In genomic region chr1:230701434-230701833, GRCh38 we compare ENCODE assay signal across 25 cellular contexts. TPM values are rescaled to one million over a fixed set of nuclear protein-coding genes. Genes with fewer than 3 reads are reported as not detected.
"Had no signal": no experiment of that assay in that cellular context is flagged by ENCODE, and none has a peak within 500 bp of the region (broad histone marks: within the 10 kb centered on the region; RNA-seq: fewer than 3 reads in every experiment).

No MANE protein-coding gene starts in this region.

- H3K27ac Mint-ChIP-seq: endodermal cell; natural killer cell treated with Interleukin-12 subunit alpha and Interleukin-12 subunit beta and Interleukin-15 and Interleukin-18, amount 100 ng/mL, for 72 hours had no signal

- H2AFZ ChIP-seq: neural progenitor cell had no signal

- H3K27ac ChIP-seq: colonic mucosa, heart left ventricle, neural progenitor cell, pancreas, psoas muscle, sigmoid colon, skin epidermis, tibial artery, upper lobe of left lung, uterus had no signal

- DNase-seq: colonic mucosa; dermis blood vessel endothelial cell; endodermal cell; erythroblast; foreskin melanocyte; heart left ventricle; occipital lobe; pancreas; psoas muscle; sigmoid colon; stimulated activated CD4-positive, alpha-beta T cell treated with anti-CD3 and anti-CD28 coated beads, Interleukin-2, amount 100 ng/mL, for 24 hours; stimulated activated CD4-positive, alpha-beta T cell treated with anti-CD3 and anti-CD28 coated beads, Interleukin-4, amount 100 ng/mL, for 4 hours; stimulated activated naive CD4-positive, alpha-beta T cell; tibial artery; upper lobe of left lung; uterus had no signal

- H3K9me3 ChIP-seq: colonic mucosa, heart left ventricle, pancreas, psoas muscle, sigmoid colon, tibial artery, upper lobe of left lung, uterus had no signal

- H3K4me3 Mint-ChIP-seq: endodermal cell; natural killer cell treated with Interleukin-12 subunit alpha and Interleukin-12 subunit beta and Interleukin-15 and Interleukin-18, amount 100 ng/mL, for 72 hours; neural progenitor cell had no signal

- ATAC-seq: heart left ventricle; natural killer cell treated with Interleukin-12 subunit alpha and Interleukin-12 subunit beta and Interleukin-15 and Interleukin-18, amount 100 ng/mL, for 72 hours; pancreas; psoas muscle had no signal

- H3K36me3 Mint-ChIP-seq: natural killer cell treated with Interleukin-12 subunit alpha and Interleukin-12 subunit beta and Interleukin-15 and Interleukin-18, amount 100 ng/mL, for 72 hours; neural progenitor cell had no signal

- FAIRE-seq: endothelial cell of umbilical vein, pancreas had no signal

- H3K4me3 ChIP-seq: colonic mucosa, heart left ventricle, neural progenitor cell, pancreas, psoas muscle, sigmoid colon, skin epidermis, tibial artery, upper lobe of left lung, uterus had no signal

- H3K4me2 ChIP-seq: neural progenitor cell had no signal

- H3K9ac ChIP-seq: neural progenitor cell had no signal

- H3K36me3 ChIP-seq: colonic mucosa, neural progenitor cell, pancreas, sigmoid colon, tibial artery, upper lobe of left lung, uterus had no signal

- H3K27me3 ChIP-seq: colonic mucosa, heart left ventricle, neural progenitor cell, pancreas, sigmoid colon, tibial artery, upper lobe of left lung, uterus had no signal

- H3K4me1 ChIP-seq: colonic mucosa, pancreas, sigmoid colon, tibial artery, upper lobe of left lung, uterus had no signal

- H3K9me3 Mint-ChIP-seq: endodermal cell; natural killer cell treated with Interleukin-12 subunit alpha and Interleukin-12 subunit beta and Interleukin-15 and Interleukin-18, amount 100 ng/mL, for 72 hours; neural progenitor cell had no signal

RNA-seq across cellular contexts. Expression of gene AGT, which starts 12.5 kb away (rescaled TPM):
- total RNA-seq: endodermal cell; endothelial cell of umbilical vein; glomerular endothelial cell; lung microvascular endothelial cell; natural killer cell treated with Interleukin-12 subunit alpha and Interleukin-12 subunit beta and Interleukin-15 and Interleukin-18, amount 100 ng/mL, for 72 hours had no signal
- polyA plus RNA-seq: endothelial cell of umbilical vein had no signal

RNA-seq across cellular contexts. Expression of gene CAPN9, which starts 45.8 kb away (rescaled TPM):
- total RNA-seq: dermis blood vessel endothelial cell; endothelial cell of umbilical vein; glomerular endothelial cell; liver; lung microvascular endothelial cell; mesenteric fat pad; natural killer cell treated with Interleukin-12 subunit alpha and Interleukin-12 subunit beta and Interleukin-15 and Interleukin-18, amount 100 ng/mL, for 72 hours; psoas muscle; temporal lobe had no signal
- polyA plus RNA-seq: endothelial cell of umbilical vein, liver, pancreas had no signal
